ENCODE assay signal across 2 cellular contexts in genomic region chr4:669806-670559, GRCh38. TPM values are rescaled to one million over a fixed set of nuclear protein-coding genes. Genes with fewer than 3 reads are reported as not detected.
"Had no signal": no experiment of that assay in that cellular context is flagged by ENCODE, and none has a peak within 500 bp of the region (broad histone marks: within the 10 kb centered on the region; RNA-seq: fewer than 3 reads in every experiment).

No MANE protein-coding gene starts in this region.

RNA-seq across cellular contexts. Expression of gene SLC49A3, which starts 19.0 kb away (rescaled TPM):
- total RNA-seq: activated naive CD4-positive, alpha-beta T cell treated with anti-CD3 and anti-CD28 coated beads for 36 hours had no signal

RNA-seq across cellular contexts. Expression of gene PDE6B, which starts 44.6 kb away (rescaled TPM):
- polyA plus RNA-seq: fibroblast of lung had no signal
